19 cellular contexts compared by ENCODE assay signal in genomic region chrX:27863813-27864212, GRCh38. TPM values are rescaled to one million over a fixed set of nuclear protein-coding genes. Genes with fewer than 3 reads are reported as not detected.
DNase-seq lines count a peak whose midpoint lies in the region; ATAC-seq and TF ChIP-seq lines count a peak whose summit lies in the region.
"Had no signal": no experiment of that assay in that cellular context is flagged by ENCODE, and none has a peak within 500 bp of the region (broad histone marks: within the 10 kb centered on the region; RNA-seq: fewer than 3 reads in every experiment).

No MANE protein-coding gene starts in this region.

- no peak for ATAC-seq in stimulated activated memory B cell treated with anti-CD40 and anti-IgM and Interleukin-4, amounts not matched to agents 10 μg/mL and 1 μg/mL and 100 μg/mL, for 72 hours
- ATAC-seq in psoas muscle = no peak

- WGBS in endodermal cell (ENCODE audit: insufficient coverage in 1 of 2, insufficient read length in 1 of 2), 2 experiments = 80 to 88% methylated on average over 3 to 33 of the region's 36 CpGs
- WGBS in psoas muscle, 3 donors = 29 to 48% (median 48%) methylated on average over 26 to 36 of the region's 36 CpGs

- CTCF ChIA-PET in AG04450 (lab: Charles Lee) = no interaction called here

- intact Hi-C loops in psoas muscle (cut with DNase I) = no loop called here

- H3K27me3 ChIP-seq in AG04450 (ENCODE audit: control insufficient read depth, insufficient read depth, low read length) (no peaks in the 10 kb centered on the region), HUES6 (ENCODE audit: control insufficient read depth, insufficient read depth, low read length) (peaks cover 35% of the 10 kb centered on the region), endodermal cell (ENCODE audit: control insufficient read depth, insufficient read depth, low read length, poor library complexity, severe bottlenecking) (no peaks in the 10 kb centered on the region), psoas muscle (ENCODE audit: insufficient read depth in 3 of 3, low read length in 2 of 3) (no peaks in the 10 kb centered on the region)
- H3K27me3 ChIP-seq: SJCRH30 had no signal

- H3K36me3 Mint-ChIP-seq in endodermal cell (ENCODE audit: low read depth) (no peaks in the 10 kb centered on the region), neural crest cell (ENCODE audit: low read depth) (no peaks in the 10 kb centered on the region)
- no peaks in the 10 kb centered on the region for H3K36me3 Mint-ChIP-seq in stimulated activated memory B cell treated with anti-CD40 and anti-IgM and Interleukin-4, amounts not matched to agents 10 μg/mL and 1 μg/mL and 100 μg/mL, for 72 hours
- H3K36me3 Mint-ChIP-seq: CD8-positive, alpha-beta memory T cell had no signal

- TF ChIP-seq CTCF in AG04450 (IDR thresholded peaks at IDR 0.05; ENCODE audit: low read depth, low read length) = no peak
- no peak for TF ChIP-seq CTCF in endodermal cell (conservative IDR thresholded peaks at IDR 0.05)
- TF ChIP-seq CTCF in neural crest cell (conservative IDR thresholded peaks at IDR 0.05) = no peak
- TF ChIP-seq CTCF in psoas muscle (IDR thresholded peaks at IDR 0.05) = no peak

- H3K4me3 ChIP-seq in AG04450 (ENCODE audit: low read depth, low read length) (peak overlapping the region; percentile 29; the same call in 1 of the 2 replicates), HUES6 (ENCODE audit: low read depth, low read length) (peak overlapping the region; percentile 36; the same call in 1 of the 2 replicates), endodermal cell (ENCODE audit: low read length) (no peak overlapping the region), psoas muscle (no peak overlapping the region)
- H3K4me3 ChIP-seq: BLaER1 treated with 17β-estradiol and CSF1 and Interleukin-3, amounts not matched to agents 10 nM and 100 nM; HAP-1; SJCRH30 had no signal

- no peaks in the 10 kb centered on the region; the same call in 1 of the 2 replicates for H3K9me3 ChIP-seq in AG04450 (ENCODE audit: control insufficient read depth, insufficient read depth, low read length)
- no peaks in the 10 kb centered on the region for H3K9me3 ChIP-seq in HUES6 (ENCODE audit: control insufficient read depth, insufficient read depth, low read depth, low read length)
- H3K9me3 ChIP-seq in endodermal cell (ENCODE audit: control insufficient read depth, low read length) = no peaks in the 10 kb centered on the region
- H3K9me3 ChIP-seq in psoas muscle = no peaks in the 10 kb centered on the region
- H3K9me3 ChIP-seq: HAP-1, SJCRH30 had no signal

- H3K9me3 Mint-ChIP-seq in endodermal cell (peaks cover 21% of the 10 kb centered on the region), neural crest cell (peaks cover 8% of the 10 kb centered on the region)
- peaks cover 3% of the 10 kb centered on the region for H3K9me3 Mint-ChIP-seq in stimulated activated memory B cell treated with anti-CD40 and anti-IgM and Interleukin-4, amounts not matched to agents 10 μg/mL and 1 μg/mL and 100 μg/mL, for 72 hours

- H3K4me1 ChIP-seq in HUES6 (ENCODE audit: control insufficient read depth, insufficient read depth, low read length) = peaks cover 4% of the 10 kb centered on the region; the same call in 1 of the 2 replicates
- H3K4me1 ChIP-seq in endodermal cell (ENCODE audit: control insufficient read depth, insufficient read depth, low read length) = no peaks in the 10 kb centered on the region
- H3K4me1 ChIP-seq in psoas muscle = no peaks in the 10 kb centered on the region
- H3K4me1 ChIP-seq: HAP-1, SJCRH30 had no signal

- H3K27ac ChIP-seq in AG04450 (ENCODE audit: low read depth, low read length) (no peak overlapping the region), HUES6 (ENCODE audit: low read depth, low read length) (no peak overlapping the region), endodermal cell (ENCODE audit: low read depth, low read length) (no peak overlapping the region), psoas muscle (no peak overlapping the region)
- H3K27ac ChIP-seq: BLaER1 treated with 17β-estradiol and CSF1 and Interleukin-3, amounts not matched to agents 10 nM and 100 nM; KMS-11; SJCRH30 had no signal

- no peak for DNase-seq in AG04450 (ENCODE audit: low read depth, low spot score)
- peak; percentile 46 for DNase-seq in endodermal cell
- no peak for DNase-seq in neural crest cell (ENCODE audit: low read depth, low spot score)
- DNase-seq in iPS-NIHi7 (ENCODE audit: extremely low spot score) = no peak
- no peak for DNase-seq in SW 1271 (lab: John Stamatoyannopoulos, UW)
- DNase-seq in psoas muscle = no peak
- DNase-seq: CD8-positive, alpha-beta memory T cell; NCI-H1436; NCI-H2081; NCI-H748 treated with DMSO at 0.1 percent for 48 hours; RPMI8226; SJCRH30 had no signal

- H3K4me3 Mint-ChIP-seq in endodermal cell (peak overlapping the region; percentile 31), neural crest cell (peak overlapping the region; percentile 23)
- no peak overlapping the region for H3K4me3 Mint-ChIP-seq in stimulated activated memory B cell treated with anti-CD40 and anti-IgM and Interleukin-4, amounts not matched to agents 10 μg/mL and 1 μg/mL and 100 μg/mL, for 72 hours
- H3K4me3 Mint-ChIP-seq: CD8-positive, alpha-beta memory T cell had no signal

- POLR2A ChIA-PET in AG04450 (lab: Yijun Ruan, JAX) = no interaction called here

- H3K27ac Mint-ChIP-seq in endodermal cell (no peak overlapping the region), neural crest cell (ENCODE audit: unreplicated experiment) (no peak overlapping the region)
- no peak overlapping the region for H3K27ac Mint-ChIP-seq in stimulated activated memory B cell treated with anti-CD40 and anti-IgM and Interleukin-4, amounts not matched to agents 10 μg/mL and 1 μg/mL and 100 μg/mL, for 72 hours
- H3K27ac Mint-ChIP-seq: CD8-positive, alpha-beta memory T cell had no signal

- H3K27me3 Mint-ChIP-seq in endodermal cell (ENCODE audit: insufficient read depth) = peaks cover 52% of the 10 kb centered on the region
- H3K27me3 Mint-ChIP-seq in neural crest cell (ENCODE audit: low read depth) = peaks cover 12% of the 10 kb centered on the region
- H3K27me3 Mint-ChIP-seq in stimulated activated memory B cell treated with anti-CD40 and anti-IgM and Interleukin-4, amounts not matched to agents 10 μg/mL and 1 μg/mL and 100 μg/mL, for 72 hours = no peaks in the 10 kb centered on the region
- H3K27me3 Mint-ChIP-seq: CD8-positive, alpha-beta memory T cell had no signal

- no peaks in the 10 kb centered on the region for H3K36me3 ChIP-seq in HUES6 (ENCODE audit: control insufficient read depth, insufficient read depth, low read length)
- H3K36me3 ChIP-seq in endodermal cell (ENCODE audit: control insufficient read depth, insufficient read depth, low read length) = no peaks in the 10 kb centered on the region
- H3K36me3 ChIP-seq in psoas muscle (ENCODE audit: insufficient read depth in 1 of 2, low read depth in 1 of 2) = no peaks in the 10 kb centered on the region
- H3K36me3 ChIP-seq: BLaER1 treated with 17β-estradiol and CSF1 and Interleukin-3, amounts not matched to agents 10 nM and 100 nM; HAP-1; SJCRH30 had no signal

- H3K9ac ChIP-seq in HUES6 (ENCODE audit: low read length) (no peak overlapping the region), endodermal cell (ENCODE audit: extremely low read depth, low read length, poor library complexity, severe bottlenecking) (no peak overlapping the region)
- H3K9ac ChIP-seq: BLaER1 treated with 17β-estradiol and CSF1 and Interleukin-3, amounts not matched to agents 10 nM and 100 nM; KMS-11 had no signal

- no peaks in the 10 kb centered on the region for H3K4me1 Mint-ChIP-seq in endodermal cell
- no peaks in the 10 kb centered on the region for H3K4me1 Mint-ChIP-seq in neural crest cell
- H3K4me1 Mint-ChIP-seq in stimulated activated memory B cell treated with anti-CD40 and anti-IgM and Interleukin-4, amounts not matched to agents 10 μg/mL and 1 μg/mL and 100 μg/mL, for 72 hours = no peaks in the 10 kb centered on the region
- H3K4me1 Mint-ChIP-seq: CD8-positive, alpha-beta memory T cell had no signal

RNA-seq across cellular contexts. Expression of gene MAGEB10, which starts 56.0 kb away (rescaled TPM):
- not detected in 2 replicates for polyA plus RNA-seq in AG04450 (2011; rRNA removed)
- polyA minus RNA-seq in AG04450 (2011; rRNA and poly(A)+ RNA removed) = not detected in 2 replicates
- not detected for total RNA-seq in endodermal cell
- polyA plus RNA-seq in endodermal cell (2013, experiment 1 of 2) = not detected
- not detected for polyA plus RNA-seq in endodermal cell (2013, experiment 2 of 2)
- not detected in 2 replicates for total RNA-seq in neural crest cell
- not detected for total RNA-seq in psoas muscle
- polyA plus RNA-seq in psoas muscle = not detected
- total RNA-seq: A172; CD8-positive, alpha-beta memory T cell; NCI-H460; SJCRH30 had no signal
- polyA plus RNA-seq: CD8-positive, alpha-beta memory T cell had no signal

Comparison
In these comparisons a context has a peak if more than half of its experiments do, and no peak if none do; other contexts are left out.
1. H3K4me3 ChIP-seq: peak in AG04450 (single experiment) and HUES6 (single experiment); none in endodermal cell (single experiment) and psoas muscle (single experiment).